In genomic region chr6:145866449-145867401, GRCh38 we compare ENCODE assay signal across 7 cellular contexts. TPM values are rescaled to one million over a fixed set of nuclear protein-coding genes. Genes with fewer than 3 reads are reported as not detected.
A peak's percentile ranks its signal among the peaks of the same experiment; 100 is the strongest.
DNase-seq lines count a peak whose midpoint lies in the region; ATAC-seq lines count a peak whose summit lies in the region.

No MANE protein-coding gene starts in this region.

- H3K9me3 Mint-ChIP-seq in IgD-negative memory B cell (peaks cover 0 to 3% (median under 1%) of the 10 kb centered on the region in 3 donors), naive B cell (peaks cover 0 to 5% (median 0%) of the 10 kb centered on the region in 7 donors)

- no peaks in the 10 kb centered on the region for H3K27me3 Mint-ChIP-seq in IgD-negative memory B cell
- no peaks in the 10 kb centered on the region for H3K27me3 Mint-ChIP-seq in naive B cell

- H3K4me3 Mint-ChIP-seq in IgD-negative memory B cell (peak overlapping the region in 3 of 4 donors; percentile 21 to 62 (median 36)), naive B cell (peak overlapping the region; percentile 23 to 64 (median 56))

- no peaks in the 10 kb centered on the region for H3K36me3 Mint-ChIP-seq in IgD-negative memory B cell
- H3K36me3 Mint-ChIP-seq in naive B cell = no peaks in the 10 kb centered on the region

- H3K4me1 Mint-ChIP-seq in IgD-negative memory B cell (peaks cover 42 to 52% (median 47%) of the 10 kb centered on the region in 3 donors), naive B cell (peaks cover 41 to 60% (median 53%) of the 10 kb centered on the region in 3 donors)

- peak overlapping the region; percentile 67 to 95 (median 92) for H3K27ac Mint-ChIP-seq in IgD-negative memory B cell
- peak overlapping the region; percentile 77 to 96 (median 91) for H3K27ac Mint-ChIP-seq in naive B cell

- DNase-seq in naive B cell = peak; percentile 16
- DNase-seq in AML-193 (lab: John Stamatoyannopoulos, UW) = no peak
- DNase-seq in substantia nigra (lab: John Stamatoyannopoulos, UW) = no peak
- no peak for DNase-seq in NCI-H2196 (lab: John Stamatoyannopoulos, UW; ENCODE audit: unreplicated experiment)

- H3K27ac ChIP-seq in substantia nigra (ENCODE audit: low read depth, low read length, poor library complexity, severe bottlenecking) = no peak overlapping the region

- ATAC-seq in GM18868 (IDR thresholded peaks at IDR 0.05; ENCODE audit: unreplicated experiment) = peak; percentile 56
- peak; percentile 56 for ATAC-seq in GM21737 (IDR thresholded peaks at IDR 0.05; ENCODE audit: unreplicated experiment)
- peak; percentile 53 to 58 for ATAC-seq in naive B cell (ENCODE audit: low read depth in 2 of 2)

RNA-seq across cellular contexts. Expression of gene FBXO30, which starts 52.1 kb away (rescaled TPM):
- polyA plus RNA-seq in IgD-negative memory B cell (0.73 TPM), naive B cell (ENCODE audit: low read depth in 6 of 6) (1 to 10 TPM in 5 of 6 donors, under 1 TPM in 1; 0.71 to 2.3 (median 1.1) TPM)
